1 cellular context compared by ENCODE assay signal in the genomic region with DNA sequence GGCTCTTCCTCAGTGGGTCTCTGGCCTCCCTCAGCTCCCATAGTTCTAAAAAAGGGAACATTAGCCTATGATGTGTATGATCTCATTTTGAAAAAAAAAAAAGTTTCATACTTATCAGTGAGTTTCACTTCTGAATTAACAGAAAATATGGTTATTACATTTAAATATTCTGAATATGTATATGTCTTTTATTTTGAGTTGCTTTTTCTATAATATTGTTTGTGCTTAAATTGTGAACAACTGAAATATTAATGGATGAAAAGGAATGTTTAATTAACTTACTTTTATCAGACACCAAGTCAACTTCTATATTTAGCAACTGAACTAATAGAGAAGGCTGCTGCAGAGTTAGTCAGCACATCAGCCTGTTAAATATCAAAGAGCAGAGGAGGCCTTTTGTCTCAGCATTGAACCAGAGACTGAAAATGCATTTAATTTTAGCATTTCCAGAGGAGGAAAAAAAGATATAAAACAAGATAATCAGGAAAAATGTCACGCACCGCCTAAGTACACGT.
A peak's percentile ranks its signal among the peaks of the same experiment; 100 is the strongest.
TF ChIP-seq lines count a peak whose summit lies in the region.

No MANE protein-coding gene starts in this region.

TF ChIP-seq in HEK293, 187 proteins besides CTCF, POLR2A, EP300 and RAD21 (continued from another document):
- TF ChIP-seq ZNF513 (tag by site-specific recombination; IDR thresholded peaks at IDR 0.05), result no peak
- TF ChIP-seq ZNF362 (tag by site-specific recombination; IDR thresholded peaks at IDR 0.05), result peak; percentile 88
- TF ChIP-seq ZNF660 (tag by site-specific recombination; IDR thresholded peaks at IDR 0.05), result peak; percentile 95
- no peak for TF ChIP-seq PRDM1 (tag by site-specific recombination; IDR thresholded peaks at IDR 0.05)
- TF ChIP-seq ZEB2 (tag by site-specific recombination; IDR thresholded peaks at IDR 0.05), result 0 out of 2 replicates have a peak, but pooled peaks have one; percentile 29
- TF ChIP-seq ZNF221 (tag by site-specific recombination; IDR thresholded peaks at IDR 0.05; ENCODE audit: borderline replicate concordance), result no peak
- no peak for TF ChIP-seq MEIS1 (CRISPR knock-in tag; IDR thresholded peaks at IDR 0.05; ENCODE audit: borderline replicate concordance)
TF ChIP-seq in HEK293: peak in this region for 7.
